In the genomic region with DNA sequence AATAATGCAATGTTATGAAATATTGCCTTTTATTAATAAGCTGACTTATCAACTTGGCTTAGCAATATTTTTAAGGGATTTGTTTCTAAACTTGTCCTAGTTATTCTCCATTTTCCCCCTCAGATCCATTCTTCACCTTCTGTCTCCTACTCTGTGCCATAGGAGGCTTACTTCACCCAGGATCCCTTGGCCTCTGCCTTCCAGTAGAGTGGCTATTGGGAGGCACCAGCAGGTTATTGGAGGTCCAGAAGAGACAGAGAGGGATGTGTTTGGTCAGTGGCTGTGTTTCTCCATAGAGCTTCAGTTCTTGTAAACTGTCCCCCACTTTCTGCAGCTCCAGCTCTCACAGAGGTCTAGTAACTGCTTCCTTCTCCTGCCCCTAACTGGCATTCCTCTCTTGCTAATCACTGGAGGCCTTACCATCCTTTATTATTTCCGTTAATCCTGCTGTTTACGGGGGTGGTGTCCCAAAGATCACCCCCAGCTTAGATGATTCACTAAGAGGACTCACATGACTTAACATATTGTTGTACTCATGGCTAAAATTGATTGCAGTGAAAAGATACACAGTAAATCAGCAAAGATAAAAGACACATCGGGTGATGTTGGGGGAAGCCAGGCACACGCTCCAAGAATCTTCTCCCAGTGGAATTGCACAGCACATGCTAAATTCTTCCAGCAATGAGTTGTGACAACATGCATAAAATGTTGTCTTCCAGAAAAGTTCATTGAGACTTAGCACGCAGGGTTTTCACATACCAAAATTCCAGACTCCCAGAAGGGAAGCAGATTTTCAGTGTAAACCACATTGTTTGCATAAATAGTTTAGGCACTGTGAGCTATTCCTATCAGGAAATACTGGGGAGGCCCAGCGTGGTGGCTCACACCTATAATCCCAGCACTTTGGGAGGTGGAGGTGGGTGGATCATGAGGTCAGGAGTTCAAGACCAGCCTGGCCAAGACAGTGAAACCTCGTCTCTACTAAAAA, we compare ENCODE assay signal across 11 cellular contexts.
DNase-seq lines count a peak whose midpoint lies in the region; ATAC-seq and TF ChIP-seq lines count a peak whose summit lies in the region.
"Had no signal": no experiment of that assay in that cellular context is flagged by ENCODE, and none has a peak within 500 bp of the region (broad histone marks: within the 10 kb centered on the region; RNA-seq: fewer than 3 reads in every experiment).

No MANE protein-coding gene starts in this region.

- no peak for TF ChIP-seq EP300 in suprapubic skin (IDR thresholded peaks at IDR 0.05)

- H3K36me3 ChIP-seq in HEK293 (ENCODE audit: control insufficient read depth in 2 of 2, insufficient read depth in 1 of 2, low read length in 2 of 2): no peaks in the 10 kb centered on the region
- no peaks in the 10 kb centered on the region for H3K36me3 ChIP-seq in suprapubic skin
- H3K36me3 ChIP-seq: heart left ventricle had no signal

- H3K4me3 ChIP-seq in HEK293 (ENCODE audit: low read depth, low read length) (no peak overlapping the region), suprapubic skin (no peak overlapping the region)
- H3K4me3 ChIP-seq: heart left ventricle had no signal

- no peaks in the 10 kb centered on the region for H3K4me1 ChIP-seq in HEK293 (ENCODE audit: control insufficient read depth, insufficient read depth, low read length)
- peaks cover 4% of the 10 kb centered on the region for H3K4me1 ChIP-seq in suprapubic skin
- H3K4me1 ChIP-seq: heart left ventricle, parathyroid adenoma had no signal

- WGBS in suprapubic skin: 64% methylated on average over 7 of the region's 7 CpGs

- CTCF ChIA-PET in HEK293 (lab: Yijun Ruan, JAX): interaction anchor here (0.6 to 1.2 kb wide), 4 partner anchors 10 to 886 kb away, joined by 3 to 8 read pairs (median 4); no protein-coding TSS in a partner anchor

- POLR2A ChIA-PET in HEK293 (lab: Yijun Ruan, JAX): interaction anchor here (0.6 to 0.7 kb wide), 2 partner anchors 12 to 783 kb away, joined by 3 to 5 read pairs; no protein-coding TSS in a partner anchor

- DNase-seq in amniotic epithelial cell (ENCODE audit: low read depth) (peak; percentile 98), glomerular endothelial cell (ENCODE audit: extremely low read depth, low read depth, low spot score) (peak; percentile 75), suprapubic skin (ENCODE audit: low spot score in 2 of 2) (no peak)
- DNase-seq in activated CD8-positive, alpha-beta memory T cell treated with anti-CD3 and anti-CD28 coated beads for 24 hours: no peak
- DNase-seq in activated CD4-positive, CD25-positive, alpha-beta regulatory T cell (lab: John Stamatoyannopoulos, UW): no peak
- DNase-seq: heart left ventricle had no signal

- H3K9me3 ChIP-seq in HEK293 (ENCODE audit: control insufficient read depth, insufficient read depth, low read depth, low read length) (no peaks in the 10 kb centered on the region), suprapubic skin (no peaks in the 10 kb centered on the region)
- H3K9me3 ChIP-seq: heart left ventricle had no signal

- no peak for ATAC-seq in HG03045 (IDR thresholded peaks at IDR 0.05; ENCODE audit: unreplicated experiment)
- ATAC-seq in HG03442 (IDR thresholded peaks at IDR 0.05; ENCODE audit: unreplicated experiment): no peak
- ATAC-seq: heart left ventricle; stimulated activated effector memory CD8-positive, alpha-beta T cell treated with anti-CD3 and anti-CD28 coated beads, Interleukin-12 subunit alpha, Interleukin-12 subunit beta, amount 100 ng/mL, for 72 hours had no signal

- H3K27ac ChIP-seq in HEK293 (ENCODE audit: extremely low read depth, low read depth, low read length): no peak overlapping the region
- H3K27ac ChIP-seq in suprapubic skin: peak overlapping the region; percentile 61
- H3K27ac ChIP-seq: heart left ventricle, parathyroid adenoma had no signal

- no peak for TF ChIP-seq POLR2A in suprapubic skin (IDR thresholded peaks at IDR 0.05)

- no peaks in the 10 kb centered on the region for H3K27me3 ChIP-seq in suprapubic skin

- no peak for TF ChIP-seq CTCF in HEK293 (tag by site-specific recombination; IDR thresholded peaks at IDR 0.05)
- TF ChIP-seq CTCF in suprapubic skin (IDR thresholded peaks at IDR 0.05): no peak

TF ChIP-seq in HEK293, 187 proteins besides CTCF, POLR2A, EP300 and RAD21:
- TF ChIP-seq GLIS1 (tag by site-specific recombination; IDR thresholded peaks at IDR 0.05) (0 out of 2 replicates have a peak, but pooled peaks have one; percentile 7), ZNF610 (tag by site-specific recombination; IDR thresholded peaks at IDR 0.05; ENCODE audit: borderline replicate concordance) (no peak)

Comparison
In these comparisons a context has a peak if more than half of its experiments do, and no peak if none do; other contexts are left out.
1. DNase-seq: peak in amniotic epithelial cell (single experiment) and glomerular endothelial cell (single experiment); none in suprapubic skin (0 of 2), activated CD8-positive, alpha-beta memory T cell treated with anti-CD3 and anti-CD28 coated beads for 24 hours (single experiment) and activated CD4-positive, CD25-positive, alpha-beta regulatory T cell (0 of 4).